ENCODE assay signal across 1 cellular context in genomic region chr7:27171636-27172387, GRCh38.
TF ChIP-seq lines count a peak whose summit lies in the region.

No MANE protein-coding gene starts in this region.

TF ChIP-seq in GM12878, 131 proteins besides CTCF, POLR2A, EP300 and RAD21:
- TF ChIP-seq STAT3 (IDR thresholded peaks at IDR 0.05; ENCODE audit: low read depth, low read length), result no peak
- no peak for TF ChIP-seq FOS (IDR thresholded peaks at IDR 0.05; ENCODE audit: borderline replicate concordance, extremely low read depth, insufficient read length)
- no peak for TF ChIP-seq PAX8 (IDR thresholded peaks at IDR 0.05)
- no peak for TF ChIP-seq POU2F2 (IDR thresholded peaks at IDR 0.05; ENCODE audit: borderline replicate concordance, low read depth, low read length)
- TF ChIP-seq BCL11A (IDR thresholded peaks at IDR 0.05; ENCODE audit: low read depth, low read length), result no peak
- no peak for TF ChIP-seq E2F8 (IDR thresholded peaks at IDR 0.05; ENCODE audit: low read depth, partially characterized antibody)
- TF ChIP-seq MLLT1 (IDR thresholded peaks at IDR 0.05), result no peak
- TF ChIP-seq ZZZ3 (IDR thresholded peaks at IDR 0.05; ENCODE audit: control insufficient read depth, insufficient read length, low read depth), result no peak
- no peak for TF ChIP-seq CHD1 (IDR thresholded peaks at IDR 0.05; ENCODE audit: low read depth, low read length)
- no peak for TF ChIP-seq HSF1 (IDR thresholded peaks at IDR 0.05; ENCODE audit: low read depth, low read length)
- TF ChIP-seq ATF2 (IDR thresholded peaks at IDR 0.05; ENCODE audit: low read length), result no peak
- no peak for TF ChIP-seq CHD2 (IDR thresholded peaks at IDR 0.05; ENCODE audit: borderline replicate concordance, low read depth, low read length)
- TF ChIP-seq BCL3 (IDR thresholded peaks at IDR 0.05; ENCODE audit: borderline replicate concordance, insufficient read depth, low read depth, low read length, poor library complexity, severe bottlenecking), result no peak
